In genomic region chr11:72739240-72740059, GRCh38 we compare ENCODE assay signal across 12 cellular contexts. TPM values are rescaled to one million over a fixed set of nuclear protein-coding genes. Genes with fewer than 3 reads are reported as not detected.
DNase-seq lines count a peak whose midpoint lies in the region; ATAC-seq, FAIRE-seq and TF ChIP-seq lines count a peak whose summit lies in the region.
"Had no signal": no experiment of that assay in that cellular context is flagged by ENCODE, and none has a peak within 500 bp of the region (broad histone marks: within the 10 kb centered on the region; RNA-seq: fewer than 3 reads in every experiment).

No MANE protein-coding gene starts in this region.

- peak overlapping the region; percentile 86 to 100 (median 96) for H3K4me2 ChIP-seq in BLaER1 treated with 17β-estradiol and CSF1 and Interleukin-3, amounts not matched to agents 10 nM and 100 nM

- peak overlapping the region; percentile 89 to 94 (median 93) for H3K27ac ChIP-seq in BLaER1 treated with 17β-estradiol and CSF1 and Interleukin-3, amounts not matched to agents 10 nM and 100 nM
- H3K27ac ChIP-seq: parathyroid adenoma, SK-N-MC had no signal

- no peak for DNase-seq in GM19239 (ENCODE audit: insufficient read length, low spot score)
- DNase-seq in mucosa of descending colon: peak in 1 of 3 donors; percentile 51
- no peak for DNase-seq in kidney tubule cell (ENCODE audit: low spot score)
- DNase-seq in HEK293T (ENCODE audit: extremely low spot score): no peak
- no peak for DNase-seq in mesothelial cell of epicardium (ENCODE audit: low spot score in 2 of 2, unreplicated experiment in 2 of 2)
- no peak for DNase-seq in NCI-H2227 treated with DMSO at 0.1 percent for 48 hours (lab: John Stamatoyannopoulos, UW)
- DNase-seq: activated CD8-positive, alpha-beta memory T cell treated with anti-CD3 and anti-CD28 coated beads, Interleukin-2, amount 50 U/mL, for 4 hours had no signal

- H3K36me3 Mint-ChIP-seq in activated naive CD8-positive, alpha-beta T cell: no peaks in the 10 kb centered on the region
- no peaks in the 10 kb centered on the region for H3K36me3 Mint-ChIP-seq in mesothelial cell of epicardium

- CTCF ChIA-PET in HEK293T (lab: Yijun Ruan, JAX): interaction anchor here (1.1 kb wide), 1 partner anchor 55 kb away, joined by 3 read pairs; the partner anchor contains the start of gene STARD10

- peaks cover 30 to 59% (median 46%) of the 10 kb centered on the region in 11 experiments for H4K20me1 ChIP-seq in BLaER1 treated with 17β-estradiol and CSF1 and Interleukin-3, amounts not matched to agents 10 nM and 100 nM

- H3K9me3 ChIP-seq in BLaER1 treated with 17β-estradiol and CSF1 and Interleukin-3, amounts not matched to agents 10 nM and 100 nM (replicated peaks in 1 of 11): no peaks in the 10 kb centered on the region
- no peaks in the 10 kb centered on the region for H3K9me3 ChIP-seq in mucosa of descending colon

- H3K4me1 ChIP-seq in BLaER1 treated with 17β-estradiol and CSF1 and Interleukin-3, amounts not matched to agents 10 nM and 100 nM: peaks cover 88 to 100% (median 98%) of the 10 kb centered on the region in 10 experiments
- H3K4me1 ChIP-seq in mucosa of descending colon (ENCODE audit: low read depth): peaks cover 16% of the 10 kb centered on the region
- H3K4me1 ChIP-seq: parathyroid adenoma had no signal

- TF ChIP-seq CTCF in mucosa of descending colon (IDR thresholded peaks at IDR 0.05) (no peak), mesothelial cell of epicardium (IDR thresholded peaks at IDR 0.05; ENCODE audit: unreplicated experiment) (no peak)

- POLR2A ChIA-PET in HEK293T (lab: Yijun Ruan, JAX): no interaction called here

- H3K27me3 ChIP-seq in BLaER1 treated with 17β-estradiol and CSF1 and Interleukin-3, amounts not matched to agents 10 nM and 100 nM: no peaks in the 10 kb centered on the region

- no peaks in the 10 kb centered on the region for H3K9me3 Mint-ChIP-seq in activated naive CD8-positive, alpha-beta T cell (ENCODE audit: low read depth)
- H3K9me3 Mint-ChIP-seq in mesothelial cell of epicardium: no peaks in the 10 kb centered on the region

- intact Hi-C loops in mucosa of descending colon (cut with DNase I, micrococcal nuclease): no loop called here

- no peak overlapping the region for H3K4me3 Mint-ChIP-seq in activated naive CD8-positive, alpha-beta T cell
- H3K4me3 Mint-ChIP-seq in mesothelial cell of epicardium: no peak overlapping the region

- peak overlapping the region in 8 of 10 experiments; percentile 24 to 71 (median 57); a peak in 14 of 20 replicates for H3K4me3 ChIP-seq in BLaER1 treated with 17β-estradiol and CSF1 and Interleukin-3, amounts not matched to agents 10 nM and 100 nM
- no peak overlapping the region for H3K4me3 ChIP-seq in mucosa of descending colon
- H3K4me3 ChIP-seq: SK-N-MC had no signal

- no peaks in the 10 kb centered on the region for H3K27me3 Mint-ChIP-seq in activated naive CD8-positive, alpha-beta T cell
- H3K27me3 Mint-ChIP-seq in mesothelial cell of epicardium (ENCODE audit: low read depth): no peaks in the 10 kb centered on the region

- H3K9ac ChIP-seq in BLaER1 treated with 17β-estradiol and CSF1 and Interleukin-3, amounts not matched to agents 10 nM and 100 nM: peak overlapping the region; percentile 26 to 88 (median 80); a peak in 21 of 22 replicates
- H3K9ac ChIP-seq: parathyroid adenoma had no signal

- H3K27ac Mint-ChIP-seq in activated naive CD8-positive, alpha-beta T cell: peak overlapping the region; percentile 86
- no peak overlapping the region for H3K27ac Mint-ChIP-seq in mesothelial cell of epicardium

- peaks cover 81% of the 10 kb centered on the region for H3K4me1 Mint-ChIP-seq in activated naive CD8-positive, alpha-beta T cell (ENCODE audit: low read depth)
- peaks cover 43% of the 10 kb centered on the region for H3K4me1 Mint-ChIP-seq in mesothelial cell of epicardium

- peaks cover 0 to 10% (median 2%) of the 10 kb centered on the region in 11 experiments; a peak in 4 of 22 replicates for H3K36me3 ChIP-seq in BLaER1 treated with 17β-estradiol and CSF1 and Interleukin-3, amounts not matched to agents 10 nM and 100 nM
- H3K36me3 ChIP-seq in mucosa of descending colon (ENCODE audit: low read depth): no peaks in the 10 kb centered on the region

- peak; percentile 62 for FAIRE-seq in GM19239 (lab: Jason Lieb, UNC)
- FAIRE-seq: HTR-8/SVneo had no signal

- ATAC-seq in mucosa of descending colon: peak; percentile 9

TF ChIP-seq in HEK293T, 16 proteins besides CTCF, POLR2A, EP300 and RAD21:
- TF ChIP-seq ZNF384 (IDR thresholded peaks at IDR 0.05) (no peak), BHLHE40 (IDR thresholded peaks at IDR 0.05; ENCODE audit: borderline replicate concordance) (no peak), TARDBP (IDR thresholded peaks at IDR 0.05) (no peak), L3MBTL2 (conservative IDR thresholded peaks at IDR 0.05) (no peak), LEF1 (IDR thresholded peaks at IDR 0.05; ENCODE audit: borderline replicate concordance) (no peak), ARNT (IDR thresholded peaks at IDR 0.05) (no peak), HDGF (IDR thresholded peaks at IDR 0.05; ENCODE audit: borderline replicate concordance) (no peak), CTBP1 (IDR thresholded peaks at IDR 0.05; ENCODE audit: borderline replicate concordance) (no peak), FOXA1 (IDR thresholded peaks at IDR 0.05) (no peak)

RNA-seq across cellular contexts. Expression of gene ARAP1, which starts 12.8 kb away (rescaled TPM):
- total RNA-seq in mucosa of descending colon: 10 to 100 TPM; 69.3 to 84.8 (median 84.0) TPM
- total RNA-seq in mesothelial cell of epicardium: 154 to 163 TPM (median 155 TPM) in 3 replicates

RNA-seq across cellular contexts. Expression of gene STARD10, which starts 54.4 kb away (rescaled TPM):
- total RNA-seq in mucosa of descending colon: 100 to 1,000 TPM; 177 to 472 (median 306) TPM
- total RNA-seq in mesothelial cell of epicardium: 51.1 to 54.9 TPM (median 54.7 TPM) in 3 replicates
